ENCODE assay signal across 21 cellular contexts in genomic region chr7:70739646-70740045, GRCh38.
"Had no signal": no experiment of that assay in that cellular context is flagged by ENCODE, and none has a peak within 500 bp of the region (broad histone marks: within the 10 kb centered on the region; RNA-seq: fewer than 3 reads in every experiment).

No MANE protein-coding gene starts in this region.

- DNase-seq: activated CD4-positive, alpha-beta T cell treated with anti-CD3 and anti-CD28 coated beads for 48 hours; activated CD8-positive, alpha-beta memory T cell treated with anti-CD3 and anti-CD28 coated beads, Interleukin-2, amount 50 U/mL, for 4 hours; activated CD8-positive, alpha-beta T cell treated with anti-CD3 and anti-CD28 coated beads for 36 hours; activated naive CD8-positive, alpha-beta T cell treated with anti-CD3 and anti-CD28 coated beads for 36 hours; amygdala; heart right ventricle; mammary epithelial cell; mucosa of descending colon; naive thymus-derived CD4-positive, alpha-beta T cell; occipital lobe; stimulated activated CD4-positive, alpha-beta T cell treated with anti-CD3 and anti-CD28 coated beads, Interleukin-15, amount 100 ng/mL, for 24 hours; stimulated activated CD4-positive, alpha-beta T cell treated with anti-CD3 and anti-CD28 coated beads, Interleukin-4, amount 100 ng/mL, for 1 hour; stimulated activated naive CD4-positive, alpha-beta T cell treated with Interleukin-2 at 50 U/mL for 16 hours; T-helper 2 cell; transverse colon had no signal

- H3K27me3 Mint-ChIP-seq: activated CD8-positive, alpha-beta T cell treated with anti-CD3 and anti-CD28 coated beads for 36 hours; activated naive CD8-positive, alpha-beta T cell treated with anti-CD3 and anti-CD28 coated beads for 36 hours; dendritic cell treated with granulocyte-macrophage colony-stimulating factor and Interleukin-4, amounts not matched to agents 40 ng/mL and 50 ng/mL, for 4 days; naive thymus-derived CD4-positive, alpha-beta T cell had no signal

- H3K27ac ChIP-seq: gastroesophageal sphincter, heart right ventricle, transverse colon had no signal

- H3K4me3 Mint-ChIP-seq: activated CD8-positive, alpha-beta T cell treated with anti-CD3 and anti-CD28 coated beads for 36 hours; activated naive CD8-positive, alpha-beta T cell treated with anti-CD3 and anti-CD28 coated beads for 36 hours; dendritic cell treated with granulocyte-macrophage colony-stimulating factor and Interleukin-4, amounts not matched to agents 40 ng/mL and 50 ng/mL, for 4 days; naive thymus-derived CD4-positive, alpha-beta T cell; WTC11 had no signal

- ATAC-seq: activated CD8-positive, alpha-beta T cell treated with anti-CD3 and anti-CD28 coated beads for 36 hours; gastroesophageal sphincter; left lobe of liver; mucosa of descending colon; naive thymus-derived CD4-positive, alpha-beta T cell; SK-N-SH treated with all-trans-retinoic acid at 6 μM for 48 hours; WTC11 had no signal

- H3K27me3 ChIP-seq: gastroesophageal sphincter, heart right ventricle, transverse colon had no signal

- H3K9me3 ChIP-seq: gastroesophageal sphincter, heart right ventricle, mucosa of descending colon, transverse colon had no signal

- H3K36me3 Mint-ChIP-seq: activated naive CD8-positive, alpha-beta T cell treated with anti-CD3 and anti-CD28 coated beads for 36 hours; naive thymus-derived CD4-positive, alpha-beta T cell; WTC11 had no signal

- FAIRE-seq: islet of Langerhans had no signal

- H3K36me3 ChIP-seq: gastroesophageal sphincter, heart right ventricle, transverse colon had no signal

- H3K9me3 Mint-ChIP-seq: activated CD8-positive, alpha-beta T cell treated with anti-CD3 and anti-CD28 coated beads for 36 hours; activated naive CD8-positive, alpha-beta T cell treated with anti-CD3 and anti-CD28 coated beads for 36 hours; dendritic cell treated with granulocyte-macrophage colony-stimulating factor and Interleukin-4, amounts not matched to agents 40 ng/mL and 50 ng/mL, for 4 days; naive thymus-derived CD4-positive, alpha-beta T cell; WTC11 had no signal

- H3K4me3 ChIP-seq: gastroesophageal sphincter, heart right ventricle, mucosa of descending colon, transverse colon had no signal

- H3K27ac Mint-ChIP-seq: activated CD8-positive, alpha-beta T cell treated with anti-CD3 and anti-CD28 coated beads for 36 hours; activated naive CD8-positive, alpha-beta T cell treated with anti-CD3 and anti-CD28 coated beads for 36 hours; dendritic cell treated with granulocyte-macrophage colony-stimulating factor and Interleukin-4, amounts not matched to agents 40 ng/mL and 50 ng/mL, for 4 days; naive thymus-derived CD4-positive, alpha-beta T cell; WTC11 had no signal
